In genomic region chr12:102344691-102345090, GRCh38 we compare ENCODE assay signal across 34 cellular contexts.
"Had no signal": no experiment of that assay in that cellular context is flagged by ENCODE, and none has a peak within 500 bp of the region (broad histone marks: within the 10 kb centered on the region; RNA-seq: fewer than 3 reads in every experiment).

No MANE protein-coding gene starts in this region.

- H3K4me3 ChIP-seq: MG63 had no signal

- H3K27me3 ChIP-seq: MG63 had no signal

- DNase-seq: Karpas-422, Kasumi-1, KG1, MG63, MM.1S, MV-4-11, NCI-H1048, NCI-H1092, NCI-H1092 treated with DMSO at 0.1 percent for 48 hours, NCI-H1105, NCI-H1105 treated with DMSO at 0.1 percent for 48 hours, NCI-H1417, NCI-H1417 treated with DMSO at 0.1 percent for 48 hours, NCI-H1436, NCI-H1436 treated with DMSO at 0.1 percent for 48 hours, NCI-H146, NCI-H1694, NCI-H1694 treated with DMSO at 0.1 percent for 48 hours, NCI-H187, NCI-H187 treated with DMSO at 0.1 percent for 48 hours, NCI-H1930, NCI-H2029, NCI-H2029 treated with DMSO at 0.1 percent for 48 hours, NCI-H2081, NCI-H2081 treated with DMSO at 0.1 percent for 48 hours, NCI-H2107, NCI-H2171, NCI-H2171 treated with DMSO at 0.1 percent for 48 hours, NCI-H2227 treated with DMSO at 0.1 percent for 48 hours, NCI-H226, NCI-H345, NCI-H446, NCI-H446 treated with DMSO at 0.1 percent for 48 hours had no signal

- H3K36me3 ChIP-seq: MG63 had no signal

- H3K27ac ChIP-seq: KMS-11 had no signal
